27 cellular contexts compared by ENCODE assay signal in the genomic region with DNA sequence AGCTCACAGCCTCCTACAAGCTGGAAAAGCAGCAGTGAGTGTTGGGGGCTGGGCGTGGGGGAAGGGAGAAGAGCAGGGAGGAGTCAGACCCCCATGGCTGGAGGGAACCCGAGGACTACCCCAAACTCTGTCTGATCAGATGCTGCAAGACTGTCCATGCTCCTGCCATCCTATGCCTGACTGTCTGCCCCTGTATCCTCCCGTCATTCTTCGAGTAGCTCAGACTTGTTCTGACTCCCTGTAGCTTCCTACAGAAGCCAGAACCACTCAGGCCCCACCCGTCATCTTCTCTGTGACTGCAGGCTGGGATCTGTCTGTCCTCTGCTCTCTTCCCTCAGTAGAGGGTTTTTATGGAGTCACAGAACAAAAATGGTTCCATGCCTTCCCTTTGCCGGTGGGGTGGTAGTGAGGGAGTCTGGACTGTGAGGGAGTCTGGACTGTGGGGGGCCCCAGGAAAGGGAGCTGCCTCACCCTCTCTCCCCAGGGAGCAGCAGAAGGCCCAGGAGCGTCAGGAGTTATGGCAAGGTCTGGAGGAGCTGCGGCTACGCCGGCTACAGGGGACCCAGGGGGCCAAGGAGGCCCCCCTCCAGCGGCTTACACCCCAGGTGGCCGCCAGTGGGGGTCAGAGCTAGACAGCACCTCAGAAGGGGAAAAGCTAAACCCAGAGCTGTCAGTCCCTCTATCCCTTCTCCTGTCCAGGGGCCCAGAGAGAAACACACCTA. TPM values are rescaled to one million over a fixed set of nuclear protein-coding genes. Genes with fewer than 3 reads are reported as not detected.
"Had no signal": no experiment of that assay in that cellular context is flagged by ENCODE, and none has a peak within 500 bp of the region (broad histone marks: within the 10 kb centered on the region; RNA-seq: fewer than 3 reads in every experiment).

No MANE protein-coding gene starts in this region.

- H3K4me3 Mint-ChIP-seq: activated naive CD4-positive, alpha-beta T cell treated with anti-CD3 and anti-CD28 coated beads for 36 hours; activated T-cell treated with anti-CD3 and anti-CD28 coated beads, Interleukin-2, amount 50 U/mL, for 24 hours; effector memory CD8-positive, alpha-beta T cell; natural killer cell; WTC11 had no signal

- FAIRE-seq: colon, endothelial cell of umbilical vein, islet of Langerhans had no signal

- H3K27me3 Mint-ChIP-seq: activated T-cell treated with anti-CD3 and anti-CD28 coated beads, Interleukin-2, amount 50 U/mL, for 24 hours had no signal

- H3K9me3 Mint-ChIP-seq: activated naive CD4-positive, alpha-beta T cell treated with anti-CD3 and anti-CD28 coated beads for 36 hours; activated T-cell treated with anti-CD3 and anti-CD28 coated beads, Interleukin-2, amount 50 U/mL, for 24 hours; activated T-helper 2 cell treated with anti-CD3 and anti-CD28 coated beads, Interferon-gamma antibody, Interleukin-2, Interleukin-4, amounts not matched to agents 10 μg/mL and 5 μg/mL and 100 μg/mL, durations not matched to agents 14 hours and 24 hours and 36 hours; effector memory CD8-positive, alpha-beta T cell; natural killer cell; WTC11 had no signal

- H3K4me1 Mint-ChIP-seq: natural killer cell had no signal

- H3K27ac Mint-ChIP-seq: activated naive CD4-positive, alpha-beta T cell treated with anti-CD3 and anti-CD28 coated beads for 36 hours; activated T-cell treated with anti-CD3 and anti-CD28 coated beads, Interleukin-2, amount 50 U/mL, for 24 hours; activated T-helper 2 cell treated with anti-CD3 and anti-CD28 coated beads, Interferon-gamma antibody, Interleukin-2, Interleukin-4, amounts not matched to agents 10 μg/mL and 5 μg/mL and 100 μg/mL, durations not matched to agents 14 hours and 24 hours and 36 hours; natural killer cell; WTC11 had no signal

- H3K27ac ChIP-seq: brain microvascular endothelial cell, esophagus muscularis mucosa, gastrocnemius medialis, sigmoid colon, thyroid gland, uterus had no signal

- DNase-seq: activated naive CD4-positive, alpha-beta T cell treated with anti-CD3 and anti-CD28 coated beads for 36 hours; activated T-cell treated with anti-CD3 and anti-CD28 coated beads, Interleukin-2, amount 50 U/mL, for 24 hours; anterior cingulate cortex; brain microvascular endothelial cell; dorsolateral prefrontal cortex; effector memory CD8-positive, alpha-beta T cell; gastrocnemius medialis; hypothalamus; left cardiac atrium; midbrain; natural killer cell; occipital lobe; sigmoid colon; stimulated activated CD4-positive, alpha-beta T cell treated with anti-CD3 and anti-CD28 coated beads, Interleukin-2, amount 100 ng/mL, for 48 hours; stimulated activated CD8-positive, alpha-beta memory T cell treated with anti-CD3 and anti-CD28 coated beads, Interleukin-4, amount 100 ng/mL, for 48 hours; stimulated activated naive CD4-positive, alpha-beta T cell; T-helper 9 cell; thyroid gland had no signal

- H3K36me3 Mint-ChIP-seq: natural killer cell had no signal

RNA-seq across cellular contexts. Expression of a gene that starts 2.3 kb away (rescaled TPM):
- polyA plus RNA-seq: endothelial cell of umbilical vein, liver had no signal

RNA-seq across cellular contexts. Expression of a gene that starts 38.5 kb away (rescaled TPM):
- polyA plus RNA-seq: smooth muscle cell had no signal
